31 cellular contexts compared by ENCODE assay signal in the genomic region with DNA sequence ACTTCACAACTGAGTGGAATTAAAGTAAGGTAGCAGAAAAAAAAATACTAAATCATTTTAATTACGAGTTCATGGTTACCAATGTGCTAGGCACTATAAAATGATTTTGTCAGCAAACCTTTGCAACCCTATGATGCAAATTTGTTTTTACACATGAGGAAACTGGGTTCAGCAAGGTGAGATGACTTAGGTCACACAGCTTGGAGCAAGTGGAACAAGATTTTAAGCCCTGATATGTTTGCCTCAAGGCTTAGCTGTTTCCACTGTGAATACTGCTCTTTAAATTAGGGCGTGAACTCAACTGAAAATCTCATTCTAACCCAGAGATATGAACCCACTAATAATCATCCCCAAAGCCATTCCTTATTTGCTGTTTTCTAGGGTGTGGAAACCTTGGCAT.
"Had no signal": no experiment of that assay in that cellular context is flagged by ENCODE, and none has a peak within 500 bp of the region (broad histone marks: within the 10 kb centered on the region; RNA-seq: fewer than 3 reads in every experiment).

No MANE protein-coding gene starts in this region.

- ATAC-seq: activated CD4-positive, alpha-beta T cell treated with anti-CD3 and anti-CD28 coated beads for 36 hours; activated naive CD4-positive, alpha-beta T cell treated with anti-CD3 and anti-CD28 coated beads, Interleukin-2, amount 50 U/mL, for 72 hours; activated T-cell treated with anti-CD3 and anti-CD28 coated beads, Interleukin-2, amount 50 U/mL, for 72 hours; heart left ventricle; T-helper 17 cell had no signal

- H3K9me3 Mint-ChIP-seq: activated CD4-positive, alpha-beta memory T cell treated with anti-CD3 and anti-CD28 coated beads, Interleukin-2, amount 10 ng/mL, durations not matched to agents 7 days and 5 days; activated CD4-positive, alpha-beta T cell treated with anti-CD3 and anti-CD28 coated beads, Interleukin-2, amount 10 ng/mL, durations not matched to agents 24 days and 14 days; activated naive CD4-positive, alpha-beta T cell treated with anti-CD3 and anti-CD28 coated beads, Interleukin-2, amount 10 ng/mL, durations not matched to agents 7 days and 5 days; activated naive CD4-positive, alpha-beta T cell treated with anti-CD3 and anti-CD28 coated beads, Interleukin-2, amount 50 U/mL, for 72 hours; activated naive CD8-positive, alpha-beta T cell treated with anti-CD3 and anti-CD28 coated beads, Interleukin-2, amount 10 ng/mL, durations not matched to agents 7 days and 5 days; activated T-cell treated with anti-CD3 and anti-CD28 coated beads, Interleukin-2, amount 50 U/mL, for 72 hours; T-helper 2 cell treated with Interferon-gamma antibody and Interleukin-4, amounts not matched to agents 5 μg/mL and 100 μg/mL, for 36 hours had no signal

- H3K27me3 ChIP-seq: ascending aorta, breast epithelium, cardiac muscle cell, colonic mucosa, heart left ventricle had no signal

- DNase-seq: activated CD4-positive, alpha-beta memory T cell treated with anti-CD3 and anti-CD28 coated beads, Interleukin-2, amount 10 ng/mL, durations not matched to agents 7 days and 5 days; activated CD4-positive, alpha-beta T cell treated with anti-CD3 and anti-CD28 coated beads for 36 hours; activated CD4-positive, alpha-beta T cell treated with anti-CD3 and anti-CD28 coated beads, Interleukin-2, amount 10 ng/mL, durations not matched to agents 24 days and 14 days; activated CD4-positive, alpha-beta T cell treated with anti-CD3 and anti-CD28 coated beads, Interleukin-2, amount 50 U/mL, for 4 hours; activated CD4-positive, CD25-positive, alpha-beta regulatory T cell; activated CD4-positive, CD25-positive, alpha-beta regulatory T cell treated with anti-CD3 and anti-CD28 coated beads, Interleukin-2, amount 50 U/mL, for 72 hours; activated CD8-positive, alpha-beta memory T cell treated with anti-CD3 and anti-CD28 coated beads, Interleukin-2, amount 50 U/mL, for 48 hours; activated gamma-delta T cell; activated naive CD4-positive, alpha-beta T cell; activated naive CD4-positive, alpha-beta T cell treated with anti-CD3 and anti-CD28 coated beads, Interleukin-2, amount 10 ng/mL, durations not matched to agents 7 days and 5 days; activated naive CD8-positive, alpha-beta T cell treated with anti-CD3 and anti-CD28 coated beads, Interleukin-2, amount 10 ng/mL, durations not matched to agents 7 days and 5 days; activated T-cell treated with anti-CD3 and anti-CD28 coated beads for 4 hours; activated T-cell treated with anti-CD3 and anti-CD28 coated beads, Interleukin-2, amount 50 U/mL, for 24 hours; activated T-cell treated with anti-CD3 and anti-CD28 coated beads, Interleukin-2, amount 50 U/mL, for 72 hours; central memory CD4-positive, alpha-beta T cell; cerebellar nuclear complex; colonic mucosa; effector memory CD4-positive, alpha-beta T cell; endodermal cell; erythroblast; foreskin fibroblast; heart left ventricle; T-helper 1 cell; T-helper 17 cell; T1000 had no signal

- H3K4me1 Mint-ChIP-seq: activated CD4-positive, alpha-beta memory T cell treated with anti-CD3 and anti-CD28 coated beads, Interleukin-2, amount 10 ng/mL, durations not matched to agents 7 days and 5 days; activated CD4-positive, alpha-beta T cell treated with anti-CD3 and anti-CD28 coated beads for 36 hours; activated CD4-positive, alpha-beta T cell treated with anti-CD3 and anti-CD28 coated beads, Interleukin-2, amount 10 ng/mL, durations not matched to agents 24 days and 14 days; activated naive CD4-positive, alpha-beta T cell treated with anti-CD3 and anti-CD28 coated beads, Interleukin-2, amount 10 ng/mL, durations not matched to agents 7 days and 5 days; activated naive CD8-positive, alpha-beta T cell treated with anti-CD3 and anti-CD28 coated beads, Interleukin-2, amount 10 ng/mL, durations not matched to agents 7 days and 5 days; brain; T-helper 17 cell had no signal

- H3K4me3 ChIP-seq: ascending aorta, breast epithelium, cardiac muscle cell, colonic mucosa, heart left ventricle had no signal

- H3K4me3 Mint-ChIP-seq: activated CD4-positive, alpha-beta memory T cell treated with anti-CD3 and anti-CD28 coated beads, Interleukin-2, amount 10 ng/mL, durations not matched to agents 7 days and 5 days; activated CD4-positive, alpha-beta T cell treated with anti-CD3 and anti-CD28 coated beads for 36 hours; activated CD4-positive, alpha-beta T cell treated with anti-CD3 and anti-CD28 coated beads, Interleukin-2, amount 10 ng/mL, durations not matched to agents 24 days and 14 days; activated naive CD4-positive, alpha-beta T cell treated with anti-CD3 and anti-CD28 coated beads, Interleukin-2, amount 10 ng/mL, durations not matched to agents 7 days and 5 days; activated naive CD8-positive, alpha-beta T cell treated with anti-CD3 and anti-CD28 coated beads, Interleukin-2, amount 10 ng/mL, durations not matched to agents 7 days and 5 days; activated T-cell treated with anti-CD3 and anti-CD28 coated beads, Interleukin-2, amount 50 U/mL, for 24 hours; activated T-cell treated with anti-CD3 and anti-CD28 coated beads, Interleukin-2, amount 50 U/mL, for 72 hours; brain; endodermal cell; T-helper 17 cell; T-helper 2 cell treated with Interferon-gamma antibody and Interleukin-4, amounts not matched to agents 5 μg/mL and 100 μg/mL, for 36 hours had no signal

- H3K27ac ChIP-seq: ascending aorta, breast epithelium, cardiac muscle cell, colonic mucosa, heart left ventricle had no signal

- H3K27me3 Mint-ChIP-seq: activated CD4-positive, alpha-beta T cell treated with anti-CD3 and anti-CD28 coated beads for 36 hours; activated naive CD8-positive, alpha-beta T cell treated with anti-CD3 and anti-CD28 coated beads, Interleukin-2, amount 10 ng/mL, durations not matched to agents 7 days and 5 days; activated T-cell treated with anti-CD3 and anti-CD28 coated beads, Interleukin-2, amount 50 U/mL, for 24 hours; T-helper 17 cell had no signal

- H3K4me1 ChIP-seq: ascending aorta, breast epithelium, colonic mucosa, heart left ventricle had no signal

- H3K36me3 ChIP-seq: ascending aorta, breast epithelium, cardiac muscle cell, colonic mucosa, heart left ventricle had no signal

- H3K9me3 ChIP-seq: ascending aorta, colonic mucosa had no signal

- H3K27ac Mint-ChIP-seq: activated CD4-positive, alpha-beta memory T cell treated with anti-CD3 and anti-CD28 coated beads, Interleukin-2, amount 10 ng/mL, durations not matched to agents 7 days and 5 days; activated CD4-positive, alpha-beta T cell treated with anti-CD3 and anti-CD28 coated beads for 36 hours; activated CD4-positive, alpha-beta T cell treated with anti-CD3 and anti-CD28 coated beads, Interleukin-2, amount 10 ng/mL, durations not matched to agents 24 days and 14 days; activated naive CD4-positive, alpha-beta T cell treated with anti-CD3 and anti-CD28 coated beads, Interleukin-2, amount 10 ng/mL, durations not matched to agents 7 days and 5 days; activated naive CD4-positive, alpha-beta T cell treated with anti-CD3 and anti-CD28 coated beads, Interleukin-2, amount 50 U/mL, for 72 hours; activated naive CD8-positive, alpha-beta T cell treated with anti-CD3 and anti-CD28 coated beads, Interleukin-2, amount 10 ng/mL, durations not matched to agents 7 days and 5 days; activated T-cell treated with anti-CD3 and anti-CD28 coated beads, Interleukin-2, amount 50 U/mL, for 24 hours; activated T-cell treated with anti-CD3 and anti-CD28 coated beads, Interleukin-2, amount 50 U/mL, for 72 hours; brain; T-helper 17 cell; T-helper 2 cell treated with Interferon-gamma antibody and Interleukin-4, amounts not matched to agents 5 μg/mL and 100 μg/mL, for 36 hours had no signal

- H3K36me3 Mint-ChIP-seq: activated naive CD4-positive, alpha-beta T cell treated with anti-CD3 and anti-CD28 coated beads, Interleukin-2, amount 10 ng/mL, durations not matched to agents 7 days and 5 days; activated naive CD4-positive, alpha-beta T cell treated with anti-CD3 and anti-CD28 coated beads, Interleukin-2, amount 50 U/mL, for 72 hours; activated naive CD8-positive, alpha-beta T cell treated with anti-CD3 and anti-CD28 coated beads, Interleukin-2, amount 10 ng/mL, durations not matched to agents 7 days and 5 days; brain had no signal
